ENCODE assay signal across 9 cellular contexts in the genomic region with DNA sequence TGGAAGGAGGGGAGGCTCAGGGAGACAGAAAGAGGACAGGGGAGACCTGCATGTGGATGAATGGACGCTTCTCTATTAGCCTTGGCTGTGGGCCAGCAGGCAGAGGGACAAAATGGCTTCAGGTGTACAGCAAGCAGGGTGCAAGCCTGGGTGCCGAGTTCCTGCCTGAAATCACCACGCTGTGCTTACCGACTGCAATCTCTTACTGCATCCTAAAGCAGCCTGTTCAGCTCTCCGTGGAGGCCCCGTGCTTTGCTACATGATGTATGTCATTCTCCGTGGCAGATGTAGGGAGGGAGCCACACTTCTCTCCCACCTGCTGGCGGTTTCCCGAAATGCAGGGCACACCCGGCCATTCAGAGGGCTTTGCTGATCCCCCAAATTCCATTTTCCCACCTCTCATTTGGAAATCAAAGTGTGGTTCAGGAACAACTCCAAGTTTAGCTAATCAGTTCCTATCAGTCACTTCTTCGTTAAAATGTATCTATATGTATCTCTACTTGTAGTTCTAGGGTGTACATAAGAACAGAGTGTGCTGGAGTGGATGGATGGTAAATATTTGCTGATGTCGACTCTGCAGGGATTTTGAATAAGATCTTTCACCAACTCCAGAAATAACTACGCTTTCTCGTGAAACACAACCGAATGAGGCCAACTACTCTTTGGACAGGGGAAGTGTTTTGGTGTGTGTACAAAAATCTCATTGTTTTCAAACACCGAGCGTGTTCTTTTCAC.
DNase-seq lines count a peak whose midpoint lies in the region; ATAC-seq and TF ChIP-seq lines count a peak whose summit lies in the region.
"Had no signal": no experiment of that assay in that cellular context is flagged by ENCODE, and none has a peak within 500 bp of the region (broad histone marks: within the 10 kb centered on the region; RNA-seq: fewer than 3 reads in every experiment).

No MANE protein-coding gene starts in this region.

- H3K79me2 ChIP-seq in smooth muscle cell (ENCODE audit: low read depth) = no peaks in the 10 kb centered on the region

- H4K20me1 ChIP-seq in smooth muscle cell (ENCODE audit: low read depth) = no peaks in the 10 kb centered on the region

- no peaks in the 10 kb centered on the region for H3F3A ChIP-seq in smooth muscle cell (ENCODE audit: low read depth)

- ATAC-seq in HG02852 (IDR thresholded peaks at IDR 0.05; ENCODE audit: unreplicated experiment) = no peak
- ATAC-seq in GM18868 (IDR thresholded peaks at IDR 0.05; ENCODE audit: unreplicated experiment) = no peak

- H3K4me3 Mint-ChIP-seq in chondrocyte (ENCODE audit: unreplicated experiment) = no peak overlapping the region

- peaks cover 17% of the 10 kb centered on the region for H3K27me3 Mint-ChIP-seq in chondrocyte (ENCODE audit: low read depth)

- no peaks in the 10 kb centered on the region for H3K36me3 ChIP-seq in smooth muscle cell (ENCODE audit: low read depth)
- H3K36me3 ChIP-seq: SJCRH30 had no signal

- H3K4me1 Mint-ChIP-seq in chondrocyte (ENCODE audit: low read depth) = no peaks in the 10 kb centered on the region

- DNase-seq in activated CD4-positive, alpha-beta T cell treated with anti-CD3 and anti-CD28 coated beads for 48 hours = peak; percentile 11
- DNase-seq in activated CD4-positive, alpha-beta T cell treated with anti-CD3 and anti-CD28 coated beads for 1 hour = no peak
- DNase-seq in NCI-H2227 treated with DMSO at 0.1 percent for 48 hours (lab: John Stamatoyannopoulos, UW) (peak; percentile 7), chondrocyte (ENCODE audit: low spot score) (no peak), smooth muscle cell (lab: John Stamatoyannopoulos, UW; ENCODE audit: unreplicated experiment) (no peak)
- no peak for DNase-seq in effector CD4-positive, alpha-beta T cell

- no peak overlapping the region for H3K27ac ChIP-seq in smooth muscle cell (ENCODE audit: low read depth)
- H3K27ac ChIP-seq: SJCRH30 had no signal

- no peak overlapping the region for H3K4me3 ChIP-seq in smooth muscle cell
- H3K4me3 ChIP-seq: SJCRH30 had no signal

- WGBS in smooth muscle cell (ENCODE audit: low lambda C conversion rate) = 60% methylated on average over 17 of the region's 17 CpGs

- H3K9me3 Mint-ChIP-seq in chondrocyte (ENCODE audit: low read depth) = no peaks in the 10 kb centered on the region

- no peaks in the 10 kb centered on the region for H3K9me3 ChIP-seq in smooth muscle cell (replicated peaks; ENCODE audit: low read depth)
- H3K9me3 ChIP-seq: SJCRH30 had no signal

- H3K36me3 Mint-ChIP-seq in chondrocyte (ENCODE audit: low read depth) = no peaks in the 10 kb centered on the region

- TF ChIP-seq CTCF in chondrocyte (IDR thresholded peaks at IDR 0.05) = peak; percentile 54
- peak; percentile 31 for TF ChIP-seq CTCF in smooth muscle cell (IDR thresholded peaks at IDR 0.05; ENCODE audit: borderline replicate concordance, insufficient read depth, poor library complexity, severe bottlenecking)

- no peak overlapping the region for H3K9ac ChIP-seq in smooth muscle cell (ENCODE audit: low read depth)

- H3K4me1 ChIP-seq in smooth muscle cell (ENCODE audit: low read depth) = no peaks in the 10 kb centered on the region
- H3K4me1 ChIP-seq: SJCRH30 had no signal

- H3K4me2 ChIP-seq in smooth muscle cell = no peak overlapping the region

- H2AFZ ChIP-seq in smooth muscle cell (ENCODE audit: low read depth) = no peak overlapping the region

- H3K27me3 ChIP-seq in smooth muscle cell (ENCODE audit: low read depth) = no peaks in the 10 kb centered on the region
- H3K27me3 ChIP-seq: SJCRH30 had no signal

- H3K27ac Mint-ChIP-seq in chondrocyte (ENCODE audit: unreplicated experiment) = no peak overlapping the region

Comparison
In these comparisons a context has a peak if more than half of its experiments do, and no peak if none do; other contexts are left out.
1. DNase-seq: peak in activated CD4-positive, alpha-beta T cell treated with anti-CD3 and anti-CD28 coated beads for 48 hours (single experiment) and NCI-H2227 treated with DMSO at 0.1 percent for 48 hours (single experiment); none in activated CD4-positive, alpha-beta T cell treated with anti-CD3 and anti-CD28 coated beads for 1 hour (single experiment), chondrocyte (single experiment), smooth muscle cell (single experiment) and effector CD4-positive, alpha-beta T cell (single experiment).